22 cellular contexts compared by ENCODE assay signal in the genomic region with DNA sequence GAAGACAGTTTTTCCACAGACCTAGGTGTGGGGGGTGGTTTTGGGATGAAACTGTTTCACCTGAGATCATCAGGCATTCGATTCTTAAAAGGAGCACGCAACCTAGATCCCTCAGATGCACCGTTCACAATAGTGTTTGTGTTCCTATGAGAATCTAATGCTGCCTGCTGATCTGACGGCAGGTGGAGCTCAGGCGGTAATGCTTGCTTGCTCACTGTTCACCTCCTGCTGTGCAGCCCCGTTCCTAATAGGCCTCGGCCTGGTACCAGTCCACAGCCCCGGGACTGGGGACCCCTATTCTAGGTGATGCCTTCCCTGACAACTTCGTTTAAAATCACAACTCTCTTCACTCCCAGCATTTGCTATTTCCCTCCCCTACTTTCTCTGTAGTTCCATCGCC.
A peak's percentile ranks its signal among the peaks of the same experiment; 100 is the strongest.
DNase-seq lines count a peak whose midpoint lies in the region; ATAC-seq, FAIRE-seq and TF ChIP-seq lines count a peak whose summit lies in the region.
"Had no signal": no experiment of that assay in that cellular context is flagged by ENCODE, and none has a peak within 500 bp of the region (broad histone marks: within the 10 kb centered on the region; RNA-seq: fewer than 3 reads in every experiment).

No MANE protein-coding gene starts in this region.

- no peak for TF ChIP-seq EP300 in SK-N-SH (IDR thresholded peaks at IDR 0.05; ENCODE audit: borderline replicate concordance in 1 of 2, low read depth in 1 of 2, low read length in 1 of 2)
- TF ChIP-seq EP300 in K562 (IDR thresholded peaks at IDR 0.05; ENCODE audit: low read length) = no peak

- H3K9me3 Mint-ChIP-seq in neural progenitor cell = peaks cover 2% of the 10 kb centered on the region
- no peaks in the 10 kb centered on the region for H3K9me3 Mint-ChIP-seq in Calu3 (ENCODE audit: low read depth, unreplicated experiment)

- TF ChIP-seq RAD21 in SK-N-SH (IDR thresholded peaks at IDR 0.05; ENCODE audit: low read length) (no peak), K562 (CRISPR knock-in tag; conservative IDR thresholded peaks at IDR 0.05 in 1 of 2, IDR thresholded peaks at IDR 0.05 in 1 of 2) (0 out of 4 replicates have a peak, but pooled peaks of 1 of the 2 experiments have one; percentile 10)

- H3F3A ChIP-seq in SK-N-SH (replicated peaks; ENCODE audit: insufficient read depth) (no peaks in the 10 kb centered on the region), neural progenitor cell (ENCODE audit: low read depth) (no peaks in the 10 kb centered on the region)

- peaks cover 78% of the 10 kb centered on the region for H3K27me3 ChIP-seq in SK-N-SH (ENCODE audit: insufficient read depth)
- H3K27me3 ChIP-seq in K562 (ENCODE audit: control insufficient read depth in 2 of 2, insufficient read depth in 2 of 2, low read length in 2 of 2) = peaks cover 20 to 58% of the 10 kb centered on the region in 2 experiments; a peak in 4 of 5 replicates
- no peaks in the 10 kb centered on the region for H3K27me3 ChIP-seq in neural progenitor cell
- H3K27me3 ChIP-seq: Peyer's patch had no signal

- in situ Hi-C loops in K562 (cut with MboI) = no loop called here

- 24% methylated on average over 10 of the region's 10 CpGs for WGBS in SK-N-SH (ENCODE audit: low lambda C conversion rate)
- WGBS in K562 (ENCODE audit: insufficient coverage, low coverage, missing lambda C conversion rate) = 5% methylated on average over 10 of the region's 10 CpGs

- H3K4me3 ChIP-seq in SK-N-SH (ENCODE audit: low read depth in 2 of 2, low read length in 1 of 2) (no peak overlapping the region), K562 (no peak overlapping the region), neural progenitor cell (no peak overlapping the region)
- H3K4me3 ChIP-seq: A549, HAP-1, Peyer's patch had no signal

- no peak overlapping the region for H3K4me3 Mint-ChIP-seq in neural progenitor cell
- H3K4me3 Mint-ChIP-seq in Calu3 (ENCODE audit: low read depth, unreplicated experiment) = no peak overlapping the region

- H2AFZ ChIP-seq in SK-N-SH (ENCODE audit: low read depth) (no peak overlapping the region), K562 (ENCODE audit: low read depth, low read length) (no peak overlapping the region), neural progenitor cell (replicated peaks) (no peak overlapping the region)

- no peak for TF ChIP-seq POLR2A in K562 (conservative IDR thresholded peaks at IDR 0.05)

- H3K9ac ChIP-seq in SK-N-SH = no peak overlapping the region
- H3K9ac ChIP-seq in K562 (ENCODE audit: insufficient read depth in 1 of 2, low read depth in 2 of 2, low read length in 2 of 2) = no peak overlapping the region
- no peak overlapping the region for H3K9ac ChIP-seq in neural progenitor cell

- BruUV-seq in K562 (replicated peaks; lab: Mats Ljungman, UMichigan) = no TSS peak
- no TSS peak for BruUV-seq in Calu3 (replicated peaks; lab: Mats Ljungman, UMichigan)

- H3K4me2 ChIP-seq in SK-N-SH (no peak overlapping the region), K562 (ENCODE audit: insufficient read depth, low read length) (no peak overlapping the region), neural progenitor cell (no peak overlapping the region)
- H3K4me2 ChIP-seq: A549 had no signal

- H3K27ac Mint-ChIP-seq in neural progenitor cell = no peak overlapping the region
- H3K27ac Mint-ChIP-seq in Calu3 (ENCODE audit: unreplicated experiment) = no peak overlapping the region
- H3K27ac Mint-ChIP-seq: CD14-positive monocyte had no signal

- H3K27me3 Mint-ChIP-seq in neural progenitor cell (ENCODE audit: insufficient read depth, low read depth) (no peaks in the 10 kb centered on the region), Calu3 (ENCODE audit: unreplicated experiment) (peaks cover 61% of the 10 kb centered on the region)

- H3K9me3 ChIP-seq in SK-N-SH = no peaks in the 10 kb centered on the region
- no peaks in the 10 kb centered on the region for H3K9me3 ChIP-seq in K562 (replicated peaks; ENCODE audit: control insufficient read depth, insufficient read depth, low read depth, low read length)
- H3K9me3 ChIP-seq in neural progenitor cell (ENCODE audit: low read depth) = no peaks in the 10 kb centered on the region
- H3K9me3 ChIP-seq: A549, Caco-2, HAP-1, Peyer's patch had no signal

- CTCF ChIA-PET in SK-N-SH (lab: Yijun Ruan, JAX) = no interaction called here
- CTCF ChIA-PET in K562 (lab: Yijun Ruan, JAX; ENCODE audit: low intra/inter-chr PET ratio) = no interaction called here
- CTCF ChIA-PET in Calu3 (lab: Charles Lee) = no interaction called here

- peak; percentile 63 for FAIRE-seq in K562 (lab: Jason Lieb, UNC)
- FAIRE-seq: A549, G401.6, GM12891 had no signal

- intact Hi-C loops in K562 (cut with micrococcal nuclease) (no loop called here), Calu3 (cut with micrococcal nuclease; ENCODE audit: unreplicated experiment) (no loop called here)

- H3K36me3 ChIP-seq in SK-N-SH (replicated peaks in 1 of 2; ENCODE audit: control insufficient read depth in 1 of 2, insufficient read depth in 2 of 2, low read length in 1 of 2) (no peaks in the 10 kb centered on the region), K562 (ENCODE audit: control insufficient read depth, insufficient read depth, low read length) (no peaks in the 10 kb centered on the region), neural progenitor cell (no peaks in the 10 kb centered on the region)
- H3K36me3 ChIP-seq: HAP-1, Peyer's patch had no signal

- H3K4me1 ChIP-seq in SK-N-SH (ENCODE audit: control insufficient read depth in 1 of 2, insufficient read depth in 2 of 2, low read depth in 1 of 2, low read length in 1 of 2) (no peaks in the 10 kb centered on the region), K562 (replicated peaks in 1 of 2; ENCODE audit: control insufficient read depth in 2 of 2, insufficient read depth in 2 of 2, low read length in 2 of 2) (peaks cover 0 to 9% of the 10 kb centered on the region in 2 experiments; a peak in 2 of 5 replicates), neural progenitor cell (no peaks in the 10 kb centered on the region)
- H3K4me1 ChIP-seq: A549, Caco-2, HAP-1, Peyer's patch had no signal

- no peaks in the 10 kb centered on the region for H3K79me2 ChIP-seq in SK-N-SH (ENCODE audit: insufficient read depth)
- H3K79me2 ChIP-seq in K562 (ENCODE audit: control insufficient read depth, insufficient read depth, low read length) = no peaks in the 10 kb centered on the region
- H3K79me2 ChIP-seq in neural progenitor cell (ENCODE audit: low read depth) = no peaks in the 10 kb centered on the region

- H3K27ac ChIP-seq in SK-N-SH (ENCODE audit: low read depth in 2 of 2, low read length in 1 of 2) = no peak overlapping the region
- H3K27ac ChIP-seq in K562 (ENCODE audit: extremely low read depth, low read depth, low read length) = no peak overlapping the region
- H3K27ac ChIP-seq in neural progenitor cell = no peak overlapping the region
- H3K27ac ChIP-seq: A549, Peyer's patch had no signal

- H3K4me1 Mint-ChIP-seq in neural progenitor cell = peaks cover 25% of the 10 kb centered on the region
- no peaks in the 10 kb centered on the region for H3K4me1 Mint-ChIP-seq in Calu3 (ENCODE audit: low read depth, unreplicated experiment)

- H3K9me2 ChIP-seq in SK-N-SH = no peaks in the 10 kb centered on the region

- POLR2A ChIA-PET in SK-N-SH (lab: Yijun Ruan, JAX) = no interaction called here
- POLR2A ChIA-PET in K562 (lab: Yijun Ruan, JAX) = no interaction called here

- TF ChIP-seq CTCF in SK-N-SH (IDR thresholded peaks at IDR 0.05) (no peak), K562 (IDR thresholded peaks at IDR 0.05 in 2 of 3, conservative IDR thresholded peaks at IDR 0.05 in 1 of 3; ENCODE audit: insufficient read depth in 2 of 3, low read depth in 1 of 3, low read length in 3 of 3) (peak in 1 of 3 experiments; percentile 8; a peak in 1 of 6 replicates), neural progenitor cell (IDR thresholded peaks at IDR 0.05) (no peak), Calu3 (IDR thresholded peaks at IDR 0.05; ENCODE audit: unreplicated experiment) (no peak)

- DNase-seq in SK-N-SH (no peak), NCI-H146 treated with DMSO at 0.1 percent for 48 hours (lab: John Stamatoyannopoulos, UW; ENCODE audit: unreplicated experiment) (peak; percentile 50), K562 (ENCODE audit: extremely low read depth in 1 of 4, low spot score in 3 of 4) (no peak), neural progenitor cell (ENCODE audit: low spot score) (peak; percentile 11), Calu3 (no peak)
- DNase-seq: Caco-2, DMS79, Kasumi-1, NCI-H1417, NCI-H2081 treated with DMSO at 0.1 percent for 48 hours, NCI-H345, NCI-H526 treated with DMSO at 0.1 percent for 48 hours, Peyer's patch, SHP77 had no signal

- ATAC-seq in SK-N-SH treated with all-trans-retinoic acid at 6 μM for 48 hours = peak; percentile 59
- peak; percentile 38; the same call in 1 of the 3 replicates for ATAC-seq in K562
- no peak for ATAC-seq in HG02981 (IDR thresholded peaks at IDR 0.05; ENCODE audit: unreplicated experiment)
- no peak for ATAC-seq in HG02623 (IDR thresholded peaks at IDR 0.05; ENCODE audit: unreplicated experiment)
- ATAC-seq: A549 had no signal

- H4K20me1 ChIP-seq in SK-N-SH (ENCODE audit: insufficient read depth) (no peaks in the 10 kb centered on the region), K562 (replicated peaks; ENCODE audit: control insufficient read depth, insufficient read depth, low read length) (no peaks in the 10 kb centered on the region), neural progenitor cell (ENCODE audit: low read depth) (no peaks in the 10 kb centered on the region)

- H3K9me1 ChIP-seq in K562 (ENCODE audit: control insufficient read depth, insufficient read depth, low read length) = no peaks in the 10 kb centered on the region

- H3K36me3 Mint-ChIP-seq in neural progenitor cell (no peaks in the 10 kb centered on the region), Calu3 (ENCODE audit: insufficient read depth, unreplicated experiment) (no peaks in the 10 kb centered on the region)

TF ChIP-seq in SK-N-SH treated with all-trans-retinoic acid at 6 μM for 48 hours, 23 proteins besides CTCF, POLR2A, EP300 and RAD21 (continues in another document):
- no peak for TF ChIP-seq PPARA (CRISPR knock-in tag; IDR thresholded peaks at IDR 0.05; ENCODE audit: borderline replicate concordance)
- TF ChIP-seq ZFP3 (CRISPR knock-in tag; IDR thresholded peaks at IDR 0.05) = no peak
- no peak for TF ChIP-seq TCF4 (CRISPR knock-in tag; IDR thresholded peaks at IDR 0.05; ENCODE audit: borderline replicate concordance)
- no peak for TF ChIP-seq RARB (CRISPR knock-in tag; IDR thresholded peaks at IDR 0.05)

TF ChIP-seq in SK-N-SH, 30 proteins besides CTCF, POLR2A, EP300 and RAD21 (continues in another document):
- TF ChIP-seq RCOR1 (IDR thresholded peaks at IDR 0.05; ENCODE audit: low read length) = no peak
- no peak for TF ChIP-seq GATA2 (CRISPR knock-in tag; IDR thresholded peaks at IDR 0.05)
- TF ChIP-seq SMC3 (IDR thresholded peaks at IDR 0.05; ENCODE audit: low read depth, low read length) = no peak

TF ChIP-seq in K562, 482 proteins besides CTCF, POLR2A, EP300 and RAD21 (continues in another document):
- TF ChIP-seq ARHGAP35 (IDR thresholded peaks at IDR 0.05; ENCODE audit: partially characterized antibody) = no peak

Comparison
In these comparisons a context has a peak if more than half of its experiments do, and no peak if none do; other contexts are left out.
1. ATAC-seq: peak in SK-N-SH treated with all-trans-retinoic acid at 6 μM for 48 hours (single experiment) and K562 (single experiment); none in HG02981 (single experiment) and HG02623 (single experiment).
2. DNase-seq: peak in NCI-H146 treated with DMSO at 0.1 percent for 48 hours (single experiment) and neural progenitor cell (single experiment); none in SK-N-SH (single experiment), K562 (0 of 4) and Calu3 (single experiment).